ENCODE assay signal across 31 cellular contexts in genomic region chr17:62971853-62972252, GRCh38.
"Had no signal": no experiment of that assay in that cellular context is flagged by ENCODE, and none has a peak within 500 bp of the region (broad histone marks: within the 10 kb centered on the region; RNA-seq: fewer than 3 reads in every experiment).

No MANE protein-coding gene starts in this region.

- H3K4me3 Mint-ChIP-seq: activated CD4-positive, alpha-beta memory T cell treated with anti-CD3 and anti-CD28 coated beads, Interleukin-2, amount 10 ng/mL, durations not matched to agents 7 days and 5 days; activated CD4-positive, alpha-beta T cell treated with anti-CD3 and anti-CD28 coated beads, Interleukin-2, amount 10 ng/mL, durations not matched to agents 7 days and 5 days; activated naive CD4-positive, alpha-beta T cell treated with anti-CD3 and anti-CD28 coated beads, Interleukin-2, amount 10 ng/mL, durations not matched to agents 7 days and 5 days; activated naive CD8-positive, alpha-beta T cell treated with anti-CD3 and anti-CD28 coated beads, Interleukin-2, amount 10 ng/mL, durations not matched to agents 7 days and 5 days; activated T-cell treated with anti-CD3 and anti-CD28 coated beads, Interleukin-2, amount 50 U/mL, for 24 hours; activated T-cell treated with anti-CD3 and anti-CD28 coated beads, Interleukin-2, amount 50 U/mL, for 72 hours; T-helper 17 cell; T-helper 2 cell treated with Interferon-gamma antibody and Interleukin-4, amounts not matched to agents 5 μg/mL and 100 μg/mL, for 36 hours had no signal

- H3K36me3 Mint-ChIP-seq: activated naive CD4-positive, alpha-beta T cell treated with anti-CD3 and anti-CD28 coated beads, Interleukin-2, amount 10 ng/mL, durations not matched to agents 7 days and 5 days; activated naive CD4-positive, alpha-beta T cell treated with anti-CD3 and anti-CD28 coated beads, Interleukin-2, amount 50 U/mL, for 72 hours; activated naive CD8-positive, alpha-beta T cell treated with anti-CD3 and anti-CD28 coated beads, Interleukin-2, amount 10 ng/mL, durations not matched to agents 7 days and 5 days had no signal

- FAIRE-seq: endometrium had no signal

- H3K9me3 Mint-ChIP-seq: activated naive CD8-positive, alpha-beta T cell treated with anti-CD3 and anti-CD28 coated beads, Interleukin-2, amount 10 ng/mL, durations not matched to agents 7 days and 5 days; T-helper 2 cell treated with Interferon-gamma antibody and Interleukin-4, amounts not matched to agents 5 μg/mL and 100 μg/mL, for 36 hours had no signal

- H3K27me3 Mint-ChIP-seq: T-helper 17 cell had no signal

- H3K4me3 ChIP-seq: ascending aorta, breast epithelium, cardiac muscle cell, colonic mucosa, esophagus squamous epithelium had no signal

- ATAC-seq: activated naive CD4-positive, alpha-beta T cell treated with anti-CD3 and anti-CD28 coated beads, Interleukin-2, amount 50 U/mL, for 72 hours; activated T-cell treated with anti-CD3 and anti-CD28 coated beads, Interleukin-2, amount 50 U/mL, for 72 hours; T-helper 17 cell had no signal

- H3K9me3 ChIP-seq: breast epithelium, colonic mucosa, esophagus squamous epithelium had no signal

- DNase-seq: activated CD4-positive, alpha-beta memory T cell treated with anti-CD3 and anti-CD28 coated beads, Interleukin-2, amount 10 ng/mL, durations not matched to agents 7 days and 5 days; activated CD4-positive, alpha-beta T cell treated with anti-CD3 and anti-CD28 coated beads for 1 hour; activated CD4-positive, alpha-beta T cell treated with anti-CD3 and anti-CD28 coated beads for 4 hours; activated CD4-positive, alpha-beta T cell treated with anti-CD3 and anti-CD28 coated beads, Interleukin-2, amount 10 ng/mL, durations not matched to agents 7 days and 5 days; activated CD4-positive, alpha-beta T cell treated with anti-CD3 and anti-CD28 coated beads, Interleukin-2, amount 50 U/mL, for 4 hours; activated CD4-positive, CD25-positive, alpha-beta regulatory T cell; activated CD8-positive, alpha-beta memory T cell treated with anti-CD3 and anti-CD28 coated beads, Interleukin-2, amount 50 U/mL, for 48 hours; activated gamma-delta T cell; activated naive CD4-positive, alpha-beta T cell; activated naive CD4-positive, alpha-beta T cell treated with anti-CD3 and anti-CD28 coated beads, Interleukin-2, amount 10 ng/mL, durations not matched to agents 7 days and 5 days; activated naive CD8-positive, alpha-beta T cell treated with anti-CD3 and anti-CD28 coated beads, Interleukin-2, amount 10 ng/mL, durations not matched to agents 7 days and 5 days; activated T-cell treated with anti-CD3 and anti-CD28 coated beads for 4 hours; activated T-cell treated with anti-CD3 and anti-CD28 coated beads, Interleukin-2, amount 50 U/mL, for 24 hours; activated T-cell treated with anti-CD3 and anti-CD28 coated beads, Interleukin-2, amount 50 U/mL, for 72 hours; central memory CD4-positive, alpha-beta T cell; cerebellar nuclear complex; colonic mucosa; effector CD8-positive, alpha-beta T cell; esophagus squamous epithelium; foreskin melanocyte; head of caudate nucleus; T-helper 17 cell; T1000 had no signal

- H3K27me3 ChIP-seq: ascending aorta, breast epithelium, cardiac muscle cell, colonic mucosa, esophagus squamous epithelium had no signal

- H3K27ac Mint-ChIP-seq: activated CD4-positive, alpha-beta memory T cell treated with anti-CD3 and anti-CD28 coated beads, Interleukin-2, amount 10 ng/mL, durations not matched to agents 7 days and 5 days; activated CD4-positive, alpha-beta T cell treated with anti-CD3 and anti-CD28 coated beads, Interleukin-2, amount 10 ng/mL, durations not matched to agents 7 days and 5 days; activated naive CD4-positive, alpha-beta T cell treated with anti-CD3 and anti-CD28 coated beads, Interleukin-2, amount 10 ng/mL, durations not matched to agents 7 days and 5 days; activated naive CD4-positive, alpha-beta T cell treated with anti-CD3 and anti-CD28 coated beads, Interleukin-2, amount 50 U/mL, for 72 hours; activated naive CD8-positive, alpha-beta T cell treated with anti-CD3 and anti-CD28 coated beads, Interleukin-2, amount 10 ng/mL, durations not matched to agents 7 days and 5 days; activated T-cell treated with anti-CD3 and anti-CD28 coated beads, Interleukin-2, amount 50 U/mL, for 24 hours; activated T-cell treated with anti-CD3 and anti-CD28 coated beads, Interleukin-2, amount 50 U/mL, for 72 hours; brain; T-helper 17 cell; T-helper 2 cell treated with Interferon-gamma antibody and Interleukin-4, amounts not matched to agents 5 μg/mL and 100 μg/mL, for 36 hours had no signal

- H3K27ac ChIP-seq: ascending aorta, breast epithelium, cardiac muscle cell, colonic mucosa, epithelial cell of prostate, esophagus squamous epithelium had no signal

- H3K36me3 ChIP-seq: ascending aorta, breast epithelium, cardiac muscle cell, colonic mucosa, esophagus squamous epithelium had no signal
